10 cellular contexts compared by ENCODE assay signal in genomic region chr6:167856999-167857660, GRCh38. TPM values are rescaled to one million over a fixed set of nuclear protein-coding genes. Genes with fewer than 3 reads are reported as not detected.
A peak's percentile ranks its signal among the peaks of the same experiment; 100 is the strongest.
DNase-seq lines count a peak whose midpoint lies in the region; ATAC-seq and TF ChIP-seq lines count a peak whose summit lies in the region.
"Had no signal": no experiment of that assay in that cellular context is flagged by ENCODE, and none has a peak within 500 bp of the region (broad histone marks: within the 10 kb centered on the region; RNA-seq: fewer than 3 reads in every experiment).

No MANE protein-coding gene starts in this region.

- POLR2A ChIA-PET in activated CD4-positive, alpha-beta T cell treated with anti-CD3 and anti-CD28 coated beads for 36 hours (lab: Charles Lee): interaction anchor here (0.6 kb wide), 1 partner anchor 456 kb away, joined by 3 read pairs; no protein-coding TSS in a partner anchor

- H3K9me3 ChIP-seq in heart left ventricle: no peaks in the 10 kb centered on the region

- no peak for TF ChIP-seq CTCF in heart left ventricle (IDR thresholded peaks at IDR 0.05)

- H3K36me3 ChIP-seq in heart left ventricle: no peaks in the 10 kb centered on the region
- H3K36me3 ChIP-seq: WERI-Rb-1 had no signal

- H3K4me1 Mint-ChIP-seq in activated CD4-positive, alpha-beta T cell treated with anti-CD3 and anti-CD28 coated beads for 36 hours: peaks cover 6% of the 10 kb centered on the region
- H3K4me1 Mint-ChIP-seq in stimulated activated effector memory CD8-positive, alpha-beta T cell treated with anti-CD3 and anti-CD28 coated beads, Interleukin-12 subunit alpha, Interleukin-12 subunit beta, amount 100 ng/mL, for 72 hours: no peaks in the 10 kb centered on the region
- H3K4me1 Mint-ChIP-seq in immature natural killer cell: peaks cover 0 to under 1% of the 10 kb centered on the region in 2 donors

- H3K36me3 Mint-ChIP-seq in activated CD4-positive, alpha-beta T cell treated with anti-CD3 and anti-CD28 coated beads for 36 hours (ENCODE audit: low read depth): no peaks in the 10 kb centered on the region
- no peaks in the 10 kb centered on the region for H3K36me3 Mint-ChIP-seq in stimulated activated effector memory CD8-positive, alpha-beta T cell treated with anti-CD3 and anti-CD28 coated beads, Interleukin-12 subunit alpha, Interleukin-12 subunit beta, amount 100 ng/mL, for 72 hours
- no peaks in the 10 kb centered on the region for H3K36me3 Mint-ChIP-seq in immature natural killer cell

- H3K4me3 ChIP-seq in heart left ventricle: no peak overlapping the region

- TF ChIP-seq POLR2A in heart left ventricle (IDR thresholded peaks at IDR 0.05): no peak

- CTCF ChIA-PET in activated CD4-positive, alpha-beta T cell treated with anti-CD3 and anti-CD28 coated beads for 36 hours (lab: Charles Lee): no interaction called here

- no peaks in the 10 kb centered on the region for H3K27me3 ChIP-seq in heart left ventricle

- WGBS in heart left ventricle, 4 donors: 43 to 47% (median 45%) methylated on average over 5 of the region's 5 CpGs

- ATAC-seq in activated CD4-positive, alpha-beta T cell treated with anti-CD3 and anti-CD28 coated beads for 36 hours: peak; percentile 77
- peak; percentile 70 to 95 (median 84) for ATAC-seq in heart left ventricle
- peak; percentile 84 for ATAC-seq in stimulated activated effector memory CD8-positive, alpha-beta T cell treated with anti-CD3 and anti-CD28 coated beads, Interleukin-12 subunit alpha, Interleukin-12 subunit beta, amount 100 ng/mL, for 72 hours
- ATAC-seq in HG03469 (IDR thresholded peaks at IDR 0.05; ENCODE audit: unreplicated experiment): no peak

- no peak overlapping the region for H3K27ac Mint-ChIP-seq in activated CD4-positive, alpha-beta T cell treated with anti-CD3 and anti-CD28 coated beads for 36 hours
- H3K27ac Mint-ChIP-seq in stimulated activated effector memory CD8-positive, alpha-beta T cell treated with anti-CD3 and anti-CD28 coated beads, Interleukin-12 subunit alpha, Interleukin-12 subunit beta, amount 100 ng/mL, for 72 hours: no peak overlapping the region
- H3K27ac Mint-ChIP-seq in immature natural killer cell: no peak overlapping the region

- H3K9me3 Mint-ChIP-seq in activated CD4-positive, alpha-beta T cell treated with anti-CD3 and anti-CD28 coated beads for 36 hours (ENCODE audit: low read depth): no peaks in the 10 kb centered on the region
- no peaks in the 10 kb centered on the region for H3K9me3 Mint-ChIP-seq in stimulated activated effector memory CD8-positive, alpha-beta T cell treated with anti-CD3 and anti-CD28 coated beads, Interleukin-12 subunit alpha, Interleukin-12 subunit beta, amount 100 ng/mL, for 72 hours
- H3K9me3 Mint-ChIP-seq in immature natural killer cell: peaks cover 0 to 4% (median 0%) of the 10 kb centered on the region in 6 donors

- intact Hi-C loops in activated CD4-positive, alpha-beta T cell treated with anti-CD3 and anti-CD28 coated beads for 36 hours (cut with DNase I, micrococcal nuclease): loop anchor here in 1 of 2 experiments (2.0 kb wide), 1 partner anchor 24 kb away; no protein-coding TSS in a partner anchor
- intact Hi-C loops in heart left ventricle (cut with DNase I): no loop called here

- peaks cover 18% of the 10 kb centered on the region for H3K27me3 Mint-ChIP-seq in activated CD4-positive, alpha-beta T cell treated with anti-CD3 and anti-CD28 coated beads for 36 hours
- peaks cover 2 to 9% (median 3%) of the 10 kb centered on the region in 3 donors for H3K27me3 Mint-ChIP-seq in immature natural killer cell (ENCODE audit: low read depth in 3 of 3)

- no peak overlapping the region for H3K4me3 Mint-ChIP-seq in activated CD4-positive, alpha-beta T cell treated with anti-CD3 and anti-CD28 coated beads for 36 hours
- no peak overlapping the region for H3K4me3 Mint-ChIP-seq in stimulated activated effector memory CD8-positive, alpha-beta T cell treated with anti-CD3 and anti-CD28 coated beads, Interleukin-12 subunit alpha, Interleukin-12 subunit beta, amount 100 ng/mL, for 72 hours
- H3K4me3 Mint-ChIP-seq in immature natural killer cell: no peak overlapping the region

- peak overlapping the region in 2 of 12 donors; percentile 9 to 72 for H3K27ac ChIP-seq in heart left ventricle
- H3K27ac ChIP-seq: WERI-Rb-1 had no signal

- no peak for DNase-seq in activated CD4-positive, alpha-beta T cell treated with anti-CD3 and anti-CD28 coated beads for 36 hours
- DNase-seq in activated CD4-positive, alpha-beta T cell treated with anti-CD3 and anti-CD28 coated beads, Interleukin-2, amount 50 U/mL, for 1 hour: no peak
- DNase-seq in SK-N-DZ (ENCODE audit: low spot score): peak; percentile 27
- DNase-seq in heart left ventricle: no peak
- DNase-seq in stimulated activated effector memory CD8-positive, alpha-beta T cell treated with anti-CD3 and anti-CD28 coated beads, Interleukin-12 subunit alpha, Interleukin-12 subunit beta, amount 100 ng/mL, for 72 hours (ENCODE audit: low spot score in 2 of 2): no peak
- no peak for DNase-seq in OCI-M2 (lab: John Stamatoyannopoulos, UW; ENCODE audit: unreplicated experiment)
- no peak for DNase-seq in immature natural killer cell
- DNase-seq: amniotic stem cell, WERI-Rb-1 had no signal

- H3K4me1 ChIP-seq in heart left ventricle: peaks cover 0 to 65% (median 46%) of the 10 kb centered on the region in 12 donors

RNA-seq across cellular contexts. Expression of gene AFDN, which starts 30.4 kb away (rescaled TPM):
- total RNA-seq in activated CD4-positive, alpha-beta T cell treated with anti-CD3 and anti-CD28 coated beads for 36 hours: 10 to 100 TPM; 11.9 to 14.0 TPM
- polyA plus RNA-seq in SK-N-DZ (2014; cell fraction: cytosol; rRNA removed): 33.0 and 40.3 TPM in 2 replicates
- polyA plus RNA-seq in SK-N-DZ (2014; cell fraction: nucleus; rRNA removed): 77.8 and 122 TPM in 2 replicates
- total RNA-seq in heart left ventricle: 100 to 1,000 TPM in 1 of 9 donors, 10 to 100 TPM in 8; 38.0 to 100 (median 51.8) TPM
- polyA plus RNA-seq in heart left ventricle (10 to 100 TPM; 27.6 to 31.5 TPM), immature natural killer cell (1 to 10 TPM in 1 of 3 donors, under 1 TPM in 1, not detected in 1; 0.27 to 1.5 TPM)
